In genomic region chr21:37914211-37914900, GRCh38 we compare ENCODE assay signal across 8 cellular contexts. TPM values are rescaled to one million over a fixed set of nuclear protein-coding genes. Genes with fewer than 3 reads are reported as not detected.
DNase-seq lines count a peak whose midpoint lies in the region; ATAC-seq, FAIRE-seq and TF ChIP-seq lines count a peak whose summit lies in the region.
"Had no signal": no experiment of that assay in that cellular context is flagged by ENCODE, and none has a peak within 500 bp of the region (broad histone marks: within the 10 kb centered on the region; RNA-seq: fewer than 3 reads in every experiment).

No MANE protein-coding gene starts in this region.

- H3K9ac ChIP-seq in ES-I3 (ENCODE audit: low read depth, low read length), result peak overlapping the region; percentile 42; the same call in 1 of the 2 replicates
- H3K9ac ChIP-seq in GM12878 (ENCODE audit: control insufficient read depth, insufficient read depth, low read length), result no peak overlapping the region

- no peak overlapping the region for H3K27ac ChIP-seq in GM12878 (ENCODE audit: control insufficient read depth, insufficient read depth)

- no peak for FAIRE-seq in GM12878 (lab: Jason Lieb, UNC)

- H3K4me1 ChIP-seq in ES-I3 (ENCODE audit: insufficient read depth, low read length) (no peaks in the 10 kb centered on the region; the same call in 1 of the 2 replicates), GM12878 (ENCODE audit: control insufficient read depth, insufficient read depth, low read length) (no peaks in the 10 kb centered on the region)

- H3K27me3 ChIP-seq in GM12878 (replicated peaks in 1 of 2; ENCODE audit: control insufficient read depth in 2 of 2, insufficient read depth in 2 of 2, low read length in 1 of 2), result no peaks in the 10 kb centered on the region; a peak in 1 of 4 replicates

- POLR2A ChIA-PET in GM12878 (lab: Charles Lee), result no interaction called here

- no peaks in the 10 kb centered on the region for H4K20me1 ChIP-seq in GM12878 (ENCODE audit: control insufficient read depth, insufficient read depth)

- H3K79me2 ChIP-seq in GM12878 (ENCODE audit: control insufficient read depth, insufficient read depth, low read length), result no peaks in the 10 kb centered on the region

- no peak overlapping the region for H3K4me3 ChIP-seq in GM12878

- peak; percentile 52 for ATAC-seq in GM12878
- ATAC-seq in GM19452 (IDR thresholded peaks at IDR 0.05; ENCODE audit: unreplicated experiment), result no peak

- CTCF ChIA-PET in GM12878 (lab: Yijun Ruan, JAX), result no interaction called here

- H3K4me2 ChIP-seq in GM12878 (ENCODE audit: control insufficient read depth, insufficient read depth), result no peak overlapping the region

- peak; percentile 47 for DNase-seq in NCI-H1092 (lab: John Stamatoyannopoulos, UW)
- no peak for DNase-seq in GM12878 (ENCODE audit: low read depth, low spot score)
- DNase-seq in myocyte (ENCODE audit: low read depth), result peak; percentile 89
- no peak for DNase-seq in globus pallidus (ENCODE audit: low spot score)
- DNase-seq in midbrain (lab: John Stamatoyannopoulos, UW), result no peak
- DNase-seq: hippocampal formation had no signal

- H2AFZ ChIP-seq in GM12878 (ENCODE audit: control insufficient read depth, low read depth, low read length), result no peak overlapping the region

- SMC1A ChIA-PET in GM12878 (lab: Charles Lee; ENCODE audit: uncharacterized antibody, unreplicated experiment), result no interaction called here

- TF ChIP-seq RAD21 in GM12878 (IDR thresholded peaks at IDR 0.05; ENCODE audit: insufficient read depth, low read depth, low read length), result no peak

- intact Hi-C loops in GM12878 (cut with micrococcal nuclease; ENCODE audit: unreplicated experiment), result no loop called here

- RAD21 ChIA-PET in GM12878 (lab: Charles Lee; ENCODE audit: unreplicated experiment), result interaction anchor here (0.9 kb wide), 1 partner anchor 202 kb away, joined by 6 read pairs; no protein-coding TSS in a partner anchor

- TF ChIP-seq POLR2A in GM12878 (IDR thresholded peaks at IDR 0.05; ENCODE audit: low read depth, low read length), result no peak

- H3K9me3 ChIP-seq in ES-I3 (ENCODE audit: control insufficient read depth, insufficient read depth, low read length) (no peaks in the 10 kb centered on the region), GM12878 (replicated peaks; ENCODE audit: control insufficient read depth, insufficient read depth, low read length) (no peaks in the 10 kb centered on the region)

- 13% methylated on average over 31 of the region's 31 CpGs for WGBS in GM12878 (ENCODE audit: insufficient coverage, insufficient replicate concordance, low lambda C conversion rate, missing lambda C conversion rate)

- TF ChIP-seq EP300 in GM12878 (IDR thresholded peaks at IDR 0.05; ENCODE audit: borderline replicate concordance in 1 of 2, control insufficient read depth in 1 of 2, low read depth in 2 of 2, low read length in 2 of 2), result no peak

- in situ Hi-C loops in GM12878 (cut with MboI), result no loop called here

- no peak for TF ChIP-seq CTCF in GM12878 (IDR thresholded peaks at IDR 0.05 in 2 of 3, conservative IDR thresholded peaks at IDR 0.05 in 1 of 3; ENCODE audit: control insufficient read depth in 2 of 3, extremely low read depth in 1 of 3, insufficient read depth in 1 of 3, low read depth in 3 of 3, low read length in 3 of 3)

- BruUV-seq in GM12878 (replicated peaks; lab: Mats Ljungman, UMichigan), result no TSS peak

- H3K36me3 ChIP-seq in ES-I3 (ENCODE audit: insufficient read depth, low read length) (no peaks in the 10 kb centered on the region), GM12878 (ENCODE audit: control insufficient read depth in 2 of 2, insufficient read depth in 2 of 2, low read length in 1 of 2) (no peaks in the 10 kb centered on the region)

TF ChIP-seq in GM12878, 131 proteins besides CTCF, POLR2A, EP300 and RAD21:
- TF ChIP-seq YBX1 (IDR thresholded peaks at IDR 0.05), result no peak
- no peak for TF ChIP-seq ZNF207 (IDR thresholded peaks at IDR 0.05; ENCODE audit: borderline replicate concordance)
- no peak for TF ChIP-seq PBX3 (IDR thresholded peaks at IDR 0.05; ENCODE audit: insufficient replicate concordance, low read depth, low read length)
- TF ChIP-seq, protein P1, sequence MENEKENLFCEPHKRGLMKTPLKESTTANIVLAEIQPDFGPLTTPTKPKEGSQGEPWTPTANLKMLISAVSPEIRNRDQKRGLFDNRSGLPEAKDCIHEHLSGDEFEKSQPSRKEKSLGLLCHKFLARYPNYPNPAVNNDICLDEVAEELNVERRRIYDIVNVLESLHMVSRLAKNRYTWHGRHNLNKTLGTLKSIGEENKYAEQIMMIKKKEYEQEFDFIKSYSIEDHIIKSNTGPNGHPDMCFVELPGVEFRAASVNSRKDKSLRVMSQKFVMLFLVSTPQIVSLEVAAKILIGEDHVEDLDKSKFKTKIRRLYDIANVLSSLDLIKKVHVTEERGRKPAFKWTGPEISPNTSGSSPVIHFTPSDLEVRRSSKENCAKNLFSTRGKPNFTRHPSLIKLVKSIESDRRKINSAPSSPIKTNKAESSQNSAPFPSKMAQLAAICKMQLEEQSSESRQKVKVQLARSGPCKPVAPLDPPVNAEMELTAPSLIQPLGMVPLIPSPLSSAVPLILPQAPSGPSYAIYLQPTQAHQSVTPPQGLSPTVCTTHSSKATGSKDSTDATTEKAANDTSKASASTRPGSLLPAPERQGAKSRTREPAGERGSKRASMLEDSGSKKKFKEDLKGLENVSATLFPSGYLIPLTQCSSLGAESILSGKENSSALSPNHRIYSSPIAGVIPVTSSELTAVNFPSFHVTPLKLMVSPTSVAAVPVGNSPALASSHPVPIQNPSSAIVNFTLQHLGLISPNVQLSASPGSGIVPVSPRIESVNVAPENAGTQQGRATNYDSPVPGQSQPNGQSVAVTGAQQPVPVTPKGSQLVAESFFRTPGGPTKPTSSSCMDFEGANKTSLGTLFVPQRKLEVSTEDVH (IDR thresholded peaks at IDR 0.05; ENCODE audit: low read depth, partially characterized antibody), result no peak
- no peak for TF ChIP-seq PML (IDR thresholded peaks at IDR 0.05; ENCODE audit: low read length)
- TF ChIP-seq REST (IDR thresholded peaks at IDR 0.05; ENCODE audit: low read depth, low read length), result peak; percentile 80; the same call in 1 of the 2 replicates

RNA-seq across cellular contexts. Expression of gene KCNJ6, which starts 1.9 kb away (rescaled TPM):
- total RNA-seq in GM12878 (2013; cell fraction: nucleolus; rRNA removed), result not detected in 2 replicates
- total RNA-seq in GM12878 (2014; rRNA removed) (not detected in 2 replicates), GM12878 (2014; rRNA removed; fragmentation: Illumina TruSeq; extraction: Trizol) (not detected in 2 replicates), GM12878 (2021) (not detected in 2 replicates), myocyte (18.3 and 19.4 TPM in 2 replicates)
- polyA plus RNA-seq in GM12878 (2011; ENCODE audit: low read depth), result not detected
- polyA plus RNA-seq in GM12878 (2011; rRNA removed) (under 0.01 and 0.03 TPM in 2 replicates), GM12878 (2014; fragmentation: Illumina TruSeq; extraction: Trizol) (not detected in 2 replicates), GM12878 (2014; fragmentation: Nextera tagmentation; extraction: Ambion mirVana) (not detected), GM12878 (2014; rRNA removed) (not detected in 2 replicates), GM12878 (2016; fragmentation: Nextera tagmentation; extraction: Ambion mirVana) (under 1 TPM; 0.04 to 0.07 TPM)
- not detected in 2 replicates for polyA plus RNA-seq in GM12878 (2011; cell fraction: cytosol; rRNA removed)
- under 0.01 and 0.01 TPM in 2 replicates for polyA plus RNA-seq in GM12878 (2011; cell fraction: nucleus; rRNA removed)
- polyA plus RNA-seq in GM12878 (2012), result 0.01 TPM in 1 of 2 replicates, not detected in the other
- polyA minus RNA-seq in GM12878 (2011; rRNA and poly(A)+ RNA removed), result under 0.01 TPM in 1 of 2 replicates, not detected in the other
- not detected in 2 replicates for polyA minus RNA-seq in GM12878 (2011; cell fraction: cytosol; rRNA and poly(A)+ RNA removed)
- under 0.01 TPM in 1 of 2 replicates, not detected in the other for polyA minus RNA-seq in GM12878 (2011; cell fraction: nucleus; rRNA and poly(A)+ RNA removed)
- 11.2 TPM for polyA plus RNA-seq in myocyte (2012)

Comparison
In these comparisons a context has a peak if more than half of its experiments do, and no peak if none do; other contexts are left out.
1. DNase-seq: peak in NCI-H1092 (single experiment) and myocyte (single experiment); none in GM12878 (single experiment), globus pallidus (single experiment) and midbrain (single experiment).
2. RNA of gene KCNJ6, which starts 1.9 kb away (total RNA-seq): 18.3 to 19.4 TPM in myocyte; not detected in GM12878; every median in the first group is over 10 times any median in the second.